1 cellular context compared by ENCODE assay signal in genomic region chr5:133192716-133193115, GRCh38.
TF ChIP-seq lines count a peak whose summit lies in the region.

No MANE protein-coding gene starts in this region.

TF ChIP-seq in K562, 482 proteins besides CTCF, POLR2A, EP300 and RAD21 (continued from another document):
- TF ChIP-seq ZNF407 (IDR thresholded peaks at IDR 0.05; ENCODE audit: low read depth) (peak; percentile 82), CBX5 (IDR thresholded peaks at IDR 0.05; ENCODE audit: borderline replicate concordance, low read depth) (no peak), ZNF316 (IDR thresholded peaks at IDR 0.05) (peak; percentile 9; the same call in 1 of the 2 replicates), FOXA3 (CRISPR knock-in tag; conservative IDR thresholded peaks at IDR 0.05 in 1 of 2, IDR thresholded peaks at IDR 0.05 in 1 of 2) (no peak), MEF2D (tag; conservative IDR thresholded peaks at IDR 0.05; ENCODE audit: low read depth) (0 out of 2 replicates have a peak, but pooled peaks have one; percentile 56), ZNF274 (IDR thresholded peaks at IDR 0.05; ENCODE audit: borderline replicate concordance, low read depth, low read length) (no peak), SMARCE1 (IDR thresholded peaks at IDR 0.05) (no peak), MEF2A (IDR thresholded peaks at IDR 0.05; ENCODE audit: control insufficient read depth, low read depth, low read length) (peak; percentile 32; the same call in 1 of the 2 replicates)
TF ChIP-seq in K562: peak in this region for 4.
